ENCODE assay signal across 23 cellular contexts in the genomic region with DNA sequence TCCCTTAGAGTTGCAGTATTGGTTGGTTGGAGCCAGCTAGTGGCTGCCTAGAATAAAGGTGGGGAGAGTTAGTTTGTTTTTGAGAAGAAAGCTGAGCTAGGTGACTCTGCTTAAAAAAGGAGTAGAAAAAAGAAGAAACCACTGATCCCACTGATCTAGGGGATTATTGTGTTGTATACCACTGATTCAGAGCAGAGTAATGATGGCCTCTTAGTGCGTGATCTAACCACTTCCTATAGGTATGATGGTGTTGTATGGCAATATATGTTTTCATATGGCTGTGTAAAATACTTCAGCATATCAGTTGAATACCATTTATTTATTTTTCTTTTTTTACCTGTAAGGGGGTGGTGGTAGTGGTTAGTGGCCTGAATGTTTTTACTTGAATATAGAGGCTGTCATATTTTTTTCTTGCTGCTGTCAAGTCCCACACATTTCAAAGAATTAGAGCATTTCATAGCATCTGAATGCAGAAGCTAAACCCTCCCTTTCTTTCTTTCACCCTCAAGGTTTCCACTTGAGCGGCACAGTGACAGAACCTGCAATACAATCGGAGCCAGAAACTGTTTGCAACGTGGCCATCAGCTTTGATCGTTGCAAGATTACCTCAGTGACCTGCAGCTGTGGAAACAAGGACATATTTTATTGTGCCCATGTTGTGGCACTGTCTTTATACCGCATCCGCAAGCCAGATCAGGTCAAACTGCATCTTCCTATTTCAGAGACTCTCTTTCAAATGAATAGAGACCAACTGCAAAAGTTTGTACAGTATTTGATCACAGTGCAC.
"Had no signal": no experiment of that assay in that cellular context is flagged by ENCODE, and none has a peak within 500 bp of the region (broad histone marks: within the 10 kb centered on the region; RNA-seq: fewer than 3 reads in every experiment).

No MANE protein-coding gene starts in this region.

- H3K9me3 ChIP-seq: left lung, SJSA1, spleen, tibial artery had no signal

- H3K4me3 ChIP-seq: left lung, neural progenitor cell, SJSA1, spleen, tibial artery had no signal

- ATAC-seq: activated T-cell treated with anti-CD3 and anti-CD28 coated beads, Interleukin-2, amount 50 U/mL, for 4 hours; foreskin keratinocyte; left lung had no signal

- DNase-seq: activated CD4-positive, alpha-beta T cell treated with anti-CD3 and anti-CD28 coated beads for 1 hour; activated CD4-positive, alpha-beta T cell treated with anti-CD3 and anti-CD28 coated beads, Interleukin-2, amount 50 U/mL, for 1 hour; activated CD8-positive, alpha-beta memory T cell treated with anti-CD3 and anti-CD28 coated beads for 24 hours; activated CD8-positive, alpha-beta memory T cell treated with anti-CD3 and anti-CD28 coated beads, Interleukin-2, amount 50 U/mL, for 4 hours; activated effector memory CD4-positive, alpha-beta T cell treated with Interleukin-2 at 50 U/mL for 16 hours; activated naive CD4-positive, alpha-beta T cell treated with anti-CD3 and anti-CD28 coated beads for 36 hours; activated T-cell treated with anti-CD3 and anti-CD28 coated beads, Interleukin-2, amount 50 U/mL, for 4 hours; aorta; dermis blood vessel endothelial cell; effector CD8-positive, alpha-beta T cell; foreskin keratinocyte; kidney; left lung; midbrain; spleen; stimulated activated CD4-positive, alpha-beta T cell treated with anti-CD3 and anti-CD28 coated beads, Interleukin-4, amount 100 ng/mL, for 1 hour; SW 1271; tibial artery had no signal

- H3K36me3 ChIP-seq: left lung, tibial artery had no signal

- H3K27ac ChIP-seq: foreskin keratinocyte, left lung, neural progenitor cell, SJSA1, spleen, tibial artery had no signal

- H3K27ac Mint-ChIP-seq: activated naive CD4-positive, alpha-beta T cell treated with anti-CD3 and anti-CD28 coated beads for 36 hours; neural progenitor cell; progenitor cell of endocrine pancreas; stimulated activated naive CD8-positive, alpha-beta T cell treated with anti-CD3 and anti-CD28 coated beads, Interleukin-15, Interleukin-2, amounts not matched to agents 100 ng/mL and 50 ng/mL, for 24 hours had no signal

- H3K27me3 ChIP-seq: foreskin keratinocyte, left lung, neural progenitor cell, SJSA1, spleen, tibial artery had no signal

- H3K9ac ChIP-seq: neural progenitor cell had no signal

- H2AFZ ChIP-seq: neural progenitor cell had no signal

- H3K4me2 ChIP-seq: neural progenitor cell had no signal

- H3K9me3 Mint-ChIP-seq: activated naive CD4-positive, alpha-beta T cell treated with anti-CD3 and anti-CD28 coated beads for 36 hours; activated T-cell treated with anti-CD3 and anti-CD28 coated beads, Interleukin-2, amount 50 U/mL, for 4 hours had no signal

- H3K27me3 Mint-ChIP-seq: progenitor cell of endocrine pancreas; stimulated activated naive CD8-positive, alpha-beta T cell treated with anti-CD3 and anti-CD28 coated beads, Interleukin-15, Interleukin-2, amounts not matched to agents 100 ng/mL and 50 ng/mL, for 24 hours had no signal

- H3K4me3 Mint-ChIP-seq: activated naive CD4-positive, alpha-beta T cell treated with anti-CD3 and anti-CD28 coated beads for 36 hours; activated T-cell treated with anti-CD3 and anti-CD28 coated beads, Interleukin-2, amount 50 U/mL, for 4 hours; brain; neural progenitor cell; stimulated activated naive CD8-positive, alpha-beta T cell treated with anti-CD3 and anti-CD28 coated beads, Interleukin-15, Interleukin-2, amounts not matched to agents 100 ng/mL and 50 ng/mL, for 24 hours had no signal
